In genomic region chr1:169196566-169196965, GRCh38 we compare ENCODE assay signal across 19 cellular contexts.
"Had no signal": no experiment of that assay in that cellular context is flagged by ENCODE, and none has a peak within 500 bp of the region (broad histone marks: within the 10 kb centered on the region; RNA-seq: fewer than 3 reads in every experiment).

No MANE protein-coding gene starts in this region.

- H3K27ac ChIP-seq: neutrophil, pancreas, right atrium auricular region, thyroid gland, vagina had no signal

- H3K9me3 Mint-ChIP-seq: natural killer cell treated with Interleukin-12 subunit alpha and Interleukin-12 subunit beta and Interleukin-15 and Interleukin-18, amount 100 ng/mL, for 72 hours; stimulated activated naive CD8-positive, alpha-beta T cell treated with anti-CD3 and anti-CD28 coated beads, Interleukin-15, amount 100 ng/mL, for 72 hours had no signal

- H3K27ac Mint-ChIP-seq: naive B cell; natural killer cell treated with Interleukin-12 subunit alpha and Interleukin-12 subunit beta and Interleukin-15 and Interleukin-18, amount 100 ng/mL, for 72 hours; stimulated activated naive CD8-positive, alpha-beta T cell treated with anti-CD3 and anti-CD28 coated beads, Interleukin-15, amount 100 ng/mL, for 72 hours had no signal

- H3K4me1 Mint-ChIP-seq: naive B cell; stimulated activated naive CD8-positive, alpha-beta T cell treated with anti-CD3 and anti-CD28 coated beads, Interleukin-15, amount 100 ng/mL, for 72 hours had no signal

- H3K4me3 Mint-ChIP-seq: mesothelial cell of epicardium; naive B cell; natural killer cell treated with Interleukin-12 subunit alpha and Interleukin-12 subunit beta and Interleukin-15 and Interleukin-18, amount 100 ng/mL, for 72 hours; neural crest cell; stimulated activated naive CD8-positive, alpha-beta T cell treated with anti-CD3 and anti-CD28 coated beads, Interleukin-15, amount 100 ng/mL, for 72 hours had no signal

- H3K27me3 Mint-ChIP-seq: naive B cell; natural killer cell treated with Interleukin-12 subunit alpha and Interleukin-12 subunit beta and Interleukin-15 and Interleukin-18, amount 100 ng/mL, for 72 hours; stimulated activated naive CD8-positive, alpha-beta T cell treated with anti-CD3 and anti-CD28 coated beads, Interleukin-15, amount 100 ng/mL, for 72 hours had no signal

- DNase-seq: effector CD4-positive, alpha-beta T cell; mesenchymal stem cell; mucosa of descending colon; naive B cell; pancreas; stimulated activated CD4-positive, alpha-beta T cell treated with anti-CD3 and anti-CD28 coated beads, Interleukin-12 subunit alpha, Interleukin-12 subunit beta, amount 100 ng/mL, for 4 hours; stimulated activated CD4-positive, alpha-beta T cell treated with anti-CD3 and anti-CD28 coated beads, Interleukin-1b, Interleukin-23, amount 100 ng/mL, for 48 hours; stimulated activated CD4-positive, alpha-beta T cell treated with anti-CD3 and anti-CD28 coated beads, Interleukin-4, amount 100 ng/mL, for 1 hour; stimulated activated CD8-positive, alpha-beta memory T cell treated with anti-CD3 and anti-CD28 coated beads, Interleukin-4, amount 100 ng/mL, for 48 hours; stimulated activated naive CD4-positive, alpha-beta T cell; stimulated activated naive CD8-positive, alpha-beta T cell treated with anti-CD3 and anti-CD28 coated beads, Interleukin-15, amount 100 ng/mL, for 72 hours; thyroid gland; trophoblast cell had no signal
